In genomic region chr3:71514621-71515020, GRCh38 we compare ENCODE assay signal across 31 cellular contexts.
DNase-seq lines count a peak whose midpoint lies in the region; ATAC-seq, FAIRE-seq and TF ChIP-seq lines count a peak whose summit lies in the region.
"Had no signal": no experiment of that assay in that cellular context is flagged by ENCODE, and none has a peak within 500 bp of the region (broad histone marks: within the 10 kb centered on the region; RNA-seq: fewer than 3 reads in every experiment).

No MANE protein-coding gene starts in this region.

- H3K36me3 Mint-ChIP-seq in CD4-positive, alpha-beta T cell (ENCODE audit: low read depth) = no peaks in the 10 kb centered on the region
- H3K36me3 Mint-ChIP-seq: brain, memory B cell had no signal

- intact Hi-C loops in CD4-positive, alpha-beta T cell (cut with DNase I, micrococcal nuclease) = loop anchor here (2.0 to 10.0 kb wide), 8 partner anchors 68 to 964 kb away; partner anchors contain the start of gene FOXP1 (in 1 of the 2)
- intact Hi-C loops in stomach (cut with DNase I; ENCODE audit: low total_unique reads) = no loop called here

- POLR2A ChIA-PET in RWPE1 (lab: Yijun Ruan, JAX; ENCODE audit: low non-redundant PET) = no interaction called here
- POLR2A ChIA-PET in CD4-positive, alpha-beta T cell (lab: Charles Lee) = no interaction called here

- dilution Hi-C loops in keratinocyte (cut with MboI; ENCODE audit: extremely low pct_ligation_motif_present, low sequenced_read_pairs) = no loop called here

- no peaks in the 10 kb centered on the region for H3K9me3 Mint-ChIP-seq in CD4-positive, alpha-beta T cell
- H3K9me3 Mint-ChIP-seq: activated CD8-positive, alpha-beta T cell treated with anti-CD3 and anti-CD28 coated beads for 36 hours; activated T-helper 17 cell treated with anti-CD3 and anti-CD28 coated beads, Interleukin-2, amount 50 U/mL, for 72 hours; brain; memory B cell; stimulated activated naive CD8-positive, alpha-beta T cell treated with anti-CD3 and anti-CD28 coated beads, Interleukin-15, Interleukin-2, amounts not matched to agents 100 ng/mL and 50 ng/mL, for 24 hours had no signal

- no peak overlapping the region for H3K27ac Mint-ChIP-seq in CD4-positive, alpha-beta T cell
- H3K27ac Mint-ChIP-seq: activated CD4-positive, alpha-beta T cell treated with anti-CD3 and anti-CD28 coated beads for 36 hours; activated CD8-positive, alpha-beta T cell treated with anti-CD3 and anti-CD28 coated beads for 36 hours; activated T-helper 17 cell treated with anti-CD3 and anti-CD28 coated beads, Interleukin-2, amount 50 U/mL, for 72 hours; brain; memory B cell; stimulated activated naive CD8-positive, alpha-beta T cell treated with anti-CD3 and anti-CD28 coated beads, Interleukin-15, Interleukin-2, amounts not matched to agents 100 ng/mL and 50 ng/mL, for 24 hours had no signal

- no peak for TF ChIP-seq EP300 in stomach (IDR thresholded peaks at IDR 0.05)

- peaks cover 14% of the 10 kb centered on the region for H3K4me1 ChIP-seq in keratinocyte (ENCODE audit: control insufficient read depth, extremely low read depth, insufficient read depth, low read length)
- H3K4me1 ChIP-seq in smooth muscle cell (ENCODE audit: low read depth) = peaks cover 10% of the 10 kb centered on the region
- H3K4me1 ChIP-seq in stomach = peaks cover 3 to 27% (median 13%) of the 10 kb centered on the region in 4 donors
- H3K4me1 ChIP-seq: vagina had no signal

- H3K9ac ChIP-seq in keratinocyte (ENCODE audit: control insufficient read depth, extremely low read depth, insufficient read depth, low read length) (no peak overlapping the region), smooth muscle cell (ENCODE audit: low read depth) (peak overlapping the region; percentile 14)
- H3K9ac ChIP-seq: BLaER1 treated with 17β-estradiol and CSF1 and Interleukin-3, amounts not matched to agents 10 nM and 100 nM; KMS-11 had no signal

- H3K79me2 ChIP-seq in keratinocyte (ENCODE audit: control insufficient read depth, insufficient read depth, low read length) = no peaks in the 10 kb centered on the region
- H3K79me2 ChIP-seq in smooth muscle cell (ENCODE audit: low read depth) = peaks cover 34% of the 10 kb centered on the region

- peak overlapping the region; percentile 40 for H2AFZ ChIP-seq in keratinocyte (ENCODE audit: control insufficient read depth, low read length)
- H2AFZ ChIP-seq in smooth muscle cell (ENCODE audit: low read depth) = no peak overlapping the region
- H2AFZ ChIP-seq: hepatocyte had no signal

- no peaks in the 10 kb centered on the region for H3K27me3 Mint-ChIP-seq in CD4-positive, alpha-beta T cell
- H3K27me3 Mint-ChIP-seq: activated CD4-positive, alpha-beta T cell treated with anti-CD3 and anti-CD28 coated beads for 36 hours; activated CD8-positive, alpha-beta T cell treated with anti-CD3 and anti-CD28 coated beads for 36 hours; activated T-helper 17 cell treated with anti-CD3 and anti-CD28 coated beads, Interleukin-2, amount 50 U/mL, for 72 hours; brain; memory B cell; stimulated activated naive CD8-positive, alpha-beta T cell treated with anti-CD3 and anti-CD28 coated beads, Interleukin-15, Interleukin-2, amounts not matched to agents 100 ng/mL and 50 ng/mL, for 24 hours had no signal

- peak; percentile 85 for FAIRE-seq in keratinocyte (lab: Jason Lieb, UNC)
- FAIRE-seq: G401.6 had no signal

- H3K4me3 Mint-ChIP-seq in CD4-positive, alpha-beta T cell = no peak overlapping the region
- H3K4me3 Mint-ChIP-seq: activated CD4-positive, alpha-beta T cell treated with anti-CD3 and anti-CD28 coated beads for 36 hours; activated CD8-positive, alpha-beta T cell treated with anti-CD3 and anti-CD28 coated beads for 36 hours; activated T-helper 17 cell treated with anti-CD3 and anti-CD28 coated beads, Interleukin-2, amount 50 U/mL, for 72 hours; brain; memory B cell; stimulated activated naive CD8-positive, alpha-beta T cell treated with anti-CD3 and anti-CD28 coated beads, Interleukin-15, Interleukin-2, amounts not matched to agents 100 ng/mL and 50 ng/mL, for 24 hours had no signal

- 34% methylated on average over 5 of the region's 5 CpGs for WGBS in smooth muscle cell (ENCODE audit: low lambda C conversion rate)
- 92 to 98% (median 96%) methylated on average over 5 of the region's 5 CpGs for WGBS in stomach, 5 donors

- no peak for ATAC-seq in CD4-positive, alpha-beta T cell (ENCODE audit: poor library complexity)
- no peak for ATAC-seq in HG03354 (IDR thresholded peaks at IDR 0.05; ENCODE audit: poor library complexity, severe bottlenecking, unreplicated experiment)
- ATAC-seq: activated CD4-positive, alpha-beta T cell treated with anti-CD3 and anti-CD28 coated beads for 36 hours; activated CD8-positive, alpha-beta T cell treated with anti-CD3 and anti-CD28 coated beads for 36 hours; activated T-helper 17 cell treated with anti-CD3 and anti-CD28 coated beads, Interleukin-2, amount 50 U/mL, for 72 hours; gastroesophageal sphincter; HCT116; Panc1 had no signal

- H3K4me2 ChIP-seq in keratinocyte (ENCODE audit: control insufficient read depth, extremely low read depth, insufficient read depth, low read depth, low read length) (peak overlapping the region; percentile 51), smooth muscle cell (peak overlapping the region; percentile 43)
- H3K4me2 ChIP-seq: BLaER1 treated with 17β-estradiol and CSF1 and Interleukin-3, amounts not matched to agents 10 nM and 100 nM; KMS-11 had no signal

- H3F3A ChIP-seq in smooth muscle cell (ENCODE audit: low read depth) = peaks cover 30% of the 10 kb centered on the region

- no peaks in the 10 kb centered on the region for H3K9me3 ChIP-seq in keratinocyte (ENCODE audit: control insufficient read depth, low read depth, low read length)
- no peaks in the 10 kb centered on the region for H3K9me3 ChIP-seq in smooth muscle cell (replicated peaks; ENCODE audit: low read depth)
- H3K9me3 ChIP-seq in CD4-positive, alpha-beta T cell (ENCODE audit: control insufficient read depth, low read length) = no peaks in the 10 kb centered on the region
- H3K9me3 ChIP-seq in stomach = peaks cover 0 to 3% (median 0%) of the 10 kb centered on the region in 4 donors
- H3K9me3 ChIP-seq: gastroesophageal sphincter, right atrium auricular region, thoracic aorta, vagina had no signal

- H3K27ac ChIP-seq in RWPE1 (peak overlapping the region; percentile 40; the same call in 1 of the 2 replicates), keratinocyte (ENCODE audit: control insufficient read depth, insufficient read depth, low read length) (no peak overlapping the region), smooth muscle cell (ENCODE audit: low read depth) (peak overlapping the region; percentile 94), stomach (no peak overlapping the region)
- H3K27ac ChIP-seq in CD4-positive, alpha-beta T cell (ENCODE audit: low read depth, low read length) = no peak overlapping the region
- H3K27ac ChIP-seq: BLaER1 treated with 17β-estradiol and CSF1 and Interleukin-3, amounts not matched to agents 10 nM and 100 nM; hepatocyte; KMS-11; right atrium auricular region; thoracic aorta; vagina; VCaP had no signal

- CTCF ChIA-PET in RWPE1 (lab: Yijun Ruan, JAX) = interaction anchor here (0.6 kb wide), 2 partner anchors 35 to 1456 kb away, joined by 3 to 4 read pairs; no protein-coding TSS in a partner anchor
- CTCF ChIA-PET in CD4-positive, alpha-beta T cell (lab: Charles Lee) = no interaction called here

- peaks cover 2% of the 10 kb centered on the region for H3K4me1 Mint-ChIP-seq in CD4-positive, alpha-beta T cell (ENCODE audit: low read depth)

- no peak overlapping the region for H3K4me3 ChIP-seq in keratinocyte (ENCODE audit: control insufficient read depth in 2 of 3, extremely low read depth in 1 of 3, insufficient read depth in 2 of 3, low read depth in 1 of 3, low read length in 3 of 3)
- H3K4me3 ChIP-seq in smooth muscle cell = no peak overlapping the region
- no peak overlapping the region for H3K4me3 ChIP-seq in stomach
- H3K4me3 ChIP-seq: BLaER1 treated with 17β-estradiol and CSF1 and Interleukin-3, amounts not matched to agents 10 nM and 100 nM; gastroesophageal sphincter; hepatocyte; right atrium auricular region; thoracic aorta; vagina had no signal

- DNase-seq in GM03348 (ENCODE audit: low spot score) (peak; percentile 33), RWPE1 (ENCODE audit: low spot score) (peak; percentile 45), keratinocyte (ENCODE audit: low read depth, low spot score) (no peak), smooth muscle cell (lab: John Stamatoyannopoulos, UW; ENCODE audit: unreplicated experiment) (no peak), stomach (no peak)
- no peak for DNase-seq in CD4-positive, alpha-beta T cell
- DNase-seq: activated CD4-positive, alpha-beta T cell treated with anti-CD3 and anti-CD28 coated beads for 36 hours; activated CD8-positive, alpha-beta T cell treated with anti-CD3 and anti-CD28 coated beads for 36 hours; activated naive CD4-positive, alpha-beta T cell treated with anti-CD3 and anti-CD28 coated beads, Interleukin-2, amount 50 U/mL, for 16 hours; DMS153; NCI-H2029; NCI-H526 treated with DMSO at 0.1 percent for 48 hours; SIG-M5; stimulated activated CD8-positive, alpha-beta memory T cell treated with anti-CD3 and anti-CD28 coated beads, Interleukin-4, amount 100 ng/mL, for 48 hours; T1000 had no signal

- H3K27me3 ChIP-seq in keratinocyte (ENCODE audit: control insufficient read depth, extremely low read depth, insufficient read depth, low read length) = no peaks in the 10 kb centered on the region
- H3K27me3 ChIP-seq in smooth muscle cell (ENCODE audit: low read depth) = no peaks in the 10 kb centered on the region
- H3K27me3 ChIP-seq in CD4-positive, alpha-beta T cell (ENCODE audit: control insufficient read depth, insufficient read depth, low read length) = no peaks in the 10 kb centered on the region
- no peaks in the 10 kb centered on the region for H3K27me3 ChIP-seq in stomach
- H3K27me3 ChIP-seq: BLaER1 treated with 17β-estradiol and CSF1 and Interleukin-3, amounts not matched to agents 10 nM and 100 nM; gastroesophageal sphincter; hepatocyte; right atrium auricular region; vagina had no signal

- H3K9me1 ChIP-seq in keratinocyte (ENCODE audit: control insufficient read depth, extremely low read depth, insufficient read depth, low read length) = no peaks in the 10 kb centered on the region

- H3K36me3 ChIP-seq in keratinocyte (ENCODE audit: control insufficient read depth in 2 of 2, extremely low read depth in 1 of 2, insufficient read depth in 2 of 2, low read length in 2 of 2) = no peaks in the 10 kb centered on the region
- no peaks in the 10 kb centered on the region for H3K36me3 ChIP-seq in smooth muscle cell (ENCODE audit: low read depth)
- no peaks in the 10 kb centered on the region for H3K36me3 ChIP-seq in stomach
- H3K36me3 ChIP-seq: BLaER1 treated with 17β-estradiol and CSF1 and Interleukin-3, amounts not matched to agents 10 nM and 100 nM; gastroesophageal sphincter; right atrium auricular region; thoracic aorta; vagina had no signal

- no peaks in the 10 kb centered on the region for H4K20me1 ChIP-seq in keratinocyte (ENCODE audit: control insufficient read depth, extremely low read depth, insufficient read depth, low read length)
- no peaks in the 10 kb centered on the region for H4K20me1 ChIP-seq in smooth muscle cell (ENCODE audit: low read depth)
- H4K20me1 ChIP-seq: BLaER1 treated with 17β-estradiol and CSF1 and Interleukin-3, amounts not matched to agents 10 nM and 100 nM had no signal

- no peak for TF ChIP-seq CTCF in RWPE1 (conservative IDR thresholded peaks at IDR 0.05; ENCODE audit: low read depth)
- TF ChIP-seq CTCF in keratinocyte (optimal IDR thresholded peaks at IDR 0.05 in 1 of 3, IDR thresholded peaks at IDR 0.05 in 1 of 3, conservative IDR thresholded peaks at IDR 0.05 in 1 of 3; ENCODE audit: extremely low read depth in 1 of 3, insufficient read depth in 2 of 3, low read length in 3 of 3) = no peak
- TF ChIP-seq CTCF in smooth muscle cell (IDR thresholded peaks at IDR 0.05; ENCODE audit: borderline replicate concordance, insufficient read depth, poor library complexity, severe bottlenecking) = no peak
- TF ChIP-seq CTCF in CD4-positive, alpha-beta T cell (IDR thresholded peaks at IDR 0.05) = no peak
- TF ChIP-seq CTCF in stomach (IDR thresholded peaks at IDR 0.05) = no peak

- no peak for TF ChIP-seq POLR2A in stomach (IDR thresholded peaks at IDR 0.05)

Comparison
In these comparisons a context has a peak if more than half of its experiments do, and no peak if none do; other contexts are left out.
1. DNase-seq: peak in GM03348 (single experiment) and RWPE1 (single experiment); none in keratinocyte (single experiment), smooth muscle cell (single experiment), CD4-positive, alpha-beta T cell (0 of 10) and stomach (single experiment).
2. H3K27ac ChIP-seq: peak in RWPE1 (single experiment) and smooth muscle cell (single experiment); none in keratinocyte (single experiment), CD4-positive, alpha-beta T cell (single experiment) and stomach (0 of 5).